Comparison of ENCODE assay signal across 17 cellular contexts in genomic region chr10:36248314-36248981, GRCh38.
DNase-seq lines count a peak whose midpoint lies in the region; ATAC-seq and TF ChIP-seq lines count a peak whose summit lies in the region.
"Had no signal": no experiment of that assay in that cellular context is flagged by ENCODE, and none has a peak within 500 bp of the region (broad histone marks: within the 10 kb centered on the region; RNA-seq: fewer than 3 reads in every experiment).

No MANE protein-coding gene starts in this region.

- no peak overlapping the region for H3K4me3 Mint-ChIP-seq in nephron
- no peak overlapping the region for H3K4me3 Mint-ChIP-seq in stimulated activated naive CD8-positive, alpha-beta T cell treated with anti-CD3 and anti-CD28 coated beads, Interleukin-15, amount 100 ng/mL, for 72 hours
- H3K4me3 Mint-ChIP-seq: CD14-positive monocyte, HFFc6 had no signal

- H3K27ac ChIP-seq in suprapubic skin: no peak overlapping the region

- no peaks in the 10 kb centered on the region for H3K4me1 ChIP-seq in suprapubic skin

- H3K4me3 ChIP-seq in fibroblast of mammary gland (ENCODE audit: control insufficient read depth, low read depth, low read length): no peak overlapping the region
- no peak overlapping the region for H3K4me3 ChIP-seq in suprapubic skin

- H3K27me3 Mint-ChIP-seq in nephron (ENCODE audit: low read depth): peaks cover 3% of the 10 kb centered on the region
- H3K27me3 Mint-ChIP-seq in stimulated activated naive CD8-positive, alpha-beta T cell treated with anti-CD3 and anti-CD28 coated beads, Interleukin-15, amount 100 ng/mL, for 72 hours: no peaks in the 10 kb centered on the region

- H3K4me1 Mint-ChIP-seq in nephron: peaks cover 10% of the 10 kb centered on the region
- H3K4me1 Mint-ChIP-seq in stimulated activated naive CD8-positive, alpha-beta T cell treated with anti-CD3 and anti-CD28 coated beads, Interleukin-15, amount 100 ng/mL, for 72 hours: no peaks in the 10 kb centered on the region
- H3K4me1 Mint-ChIP-seq: CD14-positive monocyte had no signal

- no peaks in the 10 kb centered on the region for H3K36me3 Mint-ChIP-seq in nephron (ENCODE audit: low read depth)
- H3K36me3 Mint-ChIP-seq: CD14-positive monocyte had no signal

- DNase-seq in DMS114 treated with DMSO at 0.1 percent for 48 hours (lab: John Stamatoyannopoulos, UW; ENCODE audit: unreplicated experiment) (peak; percentile 98), HCEC 1CT (peak; percentile 35), fibroblast of mammary gland (ENCODE audit: low read depth) (peak; percentile 48), suprapubic skin (ENCODE audit: low spot score in 2 of 2) (no peak)
- DNase-seq in stimulated activated naive CD8-positive, alpha-beta T cell treated with anti-CD3 and anti-CD28 coated beads, Interleukin-15, amount 100 ng/mL, for 72 hours: no peak
- DNase-seq: GF-D8, HFFc6, KBM-7, NCI-H1417, NCI-H187, NCI-H2227 treated with DMSO at 0.1 percent for 48 hours, NCI-H510A treated with DMSO at 0.1 percent for 48 hours, NCI-H774 had no signal

- H3K27me3 ChIP-seq in suprapubic skin: no peaks in the 10 kb centered on the region

- 76% methylated on average over 4 of the region's 4 CpGs for WGBS in suprapubic skin

- TF ChIP-seq CTCF in fibroblast of mammary gland (conservative IDR thresholded peaks at IDR 0.05; ENCODE audit: control insufficient read depth, insufficient read depth, low read depth, low read length) (no peak), nephron (IDR thresholded peaks at IDR 0.05; ENCODE audit: unreplicated experiment in 3 of 3) (no peak), suprapubic skin (IDR thresholded peaks at IDR 0.05) (no peak)

- H3K36me3 ChIP-seq in suprapubic skin: no peaks in the 10 kb centered on the region

- H3K9me3 Mint-ChIP-seq in nephron: no peaks in the 10 kb centered on the region
- peaks cover 7 to 8% of the 10 kb centered on the region in 2 donors for H3K9me3 Mint-ChIP-seq in stimulated activated naive CD8-positive, alpha-beta T cell treated with anti-CD3 and anti-CD28 coated beads, Interleukin-15, amount 100 ng/mL, for 72 hours

- H3K9me3 ChIP-seq in suprapubic skin: no peaks in the 10 kb centered on the region

- ATAC-seq in stimulated activated naive CD8-positive, alpha-beta T cell treated with anti-CD3 and anti-CD28 coated beads, Interleukin-15, amount 100 ng/mL, for 72 hours: no peak
- no peak for ATAC-seq in HG03196 (IDR thresholded peaks at IDR 0.05; ENCODE audit: unreplicated experiment)
- ATAC-seq: Right ventricle myocardium inferior had no signal

- TF ChIP-seq POLR2A in suprapubic skin (IDR thresholded peaks at IDR 0.05): no peak

- no peak for TF ChIP-seq EP300 in suprapubic skin (IDR thresholded peaks at IDR 0.05)

- peak overlapping the region; percentile 7 to 54 (median 21) for H3K27ac Mint-ChIP-seq in nephron
- no peak overlapping the region for H3K27ac Mint-ChIP-seq in stimulated activated naive CD8-positive, alpha-beta T cell treated with anti-CD3 and anti-CD28 coated beads, Interleukin-15, amount 100 ng/mL, for 72 hours
- H3K27ac Mint-ChIP-seq: CD14-positive monocyte, HFFc6 had no signal

Comparison
In these comparisons a context has a peak if more than half of its experiments do, and no peak if none do; other contexts are left out.
1. DNase-seq: peak in DMS114 treated with DMSO at 0.1 percent for 48 hours (single experiment), HCEC 1CT (single experiment) and fibroblast of mammary gland (single experiment); none in suprapubic skin (0 of 2) and stimulated activated naive CD8-positive, alpha-beta T cell treated with anti-CD3 and anti-CD28 coated beads, Interleukin-15, amount 100 ng/mL, for 72 hours (0 of 2).
2. H3K27ac Mint-ChIP-seq: peak in nephron (3 of 3); none in stimulated activated naive CD8-positive, alpha-beta T cell treated with anti-CD3 and anti-CD28 coated beads, Interleukin-15, amount 100 ng/mL, for 72 hours (0 of 2).